Comparison of ENCODE assay signal across 22 cellular contexts in genomic region chr2:219766658-219767057, GRCh38.
"Had no signal": no experiment of that assay in that cellular context is flagged by ENCODE, and none has a peak within 500 bp of the region (broad histone marks: within the 10 kb centered on the region; RNA-seq: fewer than 3 reads in every experiment).

No MANE protein-coding gene starts in this region.

- H3K4me3 ChIP-seq: adrenal gland, breast epithelium, MG63, PC-9, SK-N-MC had no signal

- H3K36me3 Mint-ChIP-seq: activated naive CD8-positive, alpha-beta T cell treated with anti-CD3 and anti-CD28 coated beads, Interleukin-2, amount 10 ng/mL, durations not matched to agents 7 days and 5 days had no signal

- H3K27me3 ChIP-seq: adrenal gland, breast epithelium, MG63 had no signal

- H3K9me3 Mint-ChIP-seq: activated CD4-positive, alpha-beta memory T cell treated with anti-CD3 and anti-CD28 coated beads, Interleukin-2, amount 10 ng/mL, durations not matched to agents 7 days and 5 days; activated T-helper 2 cell treated with anti-CD3 and anti-CD28 coated beads, Interferon-gamma antibody, Interleukin-2, Interleukin-4, amounts not matched to agents 10 μg/mL and 5 μg/mL and 100 μg/mL, durations not matched to agents 14 hours and 24 hours and 36 hours had no signal

- H3K9me3 ChIP-seq: adrenal gland, breast epithelium, MG63 had no signal

- H3K4me3 Mint-ChIP-seq: activated CD4-positive, alpha-beta memory T cell treated with anti-CD3 and anti-CD28 coated beads, Interleukin-2, amount 10 ng/mL, durations not matched to agents 7 days and 5 days; activated CD4-positive, alpha-beta T cell treated with anti-CD3 and anti-CD28 coated beads for 36 hours; activated naive CD8-positive, alpha-beta T cell treated with anti-CD3 and anti-CD28 coated beads, Interleukin-2, amount 10 ng/mL, durations not matched to agents 7 days and 5 days; activated T-cell treated with anti-CD3 and anti-CD28 coated beads, Interleukin-2, amount 50 U/mL, for 72 hours had no signal

- H3K4me1 Mint-ChIP-seq: activated CD4-positive, alpha-beta memory T cell treated with anti-CD3 and anti-CD28 coated beads, Interleukin-2, amount 10 ng/mL, durations not matched to agents 7 days and 5 days; activated CD4-positive, alpha-beta T cell treated with anti-CD3 and anti-CD28 coated beads for 36 hours; activated naive CD8-positive, alpha-beta T cell treated with anti-CD3 and anti-CD28 coated beads, Interleukin-2, amount 10 ng/mL, durations not matched to agents 7 days and 5 days had no signal

- H3K4me2 ChIP-seq: PC-9 had no signal

- H3K4me1 ChIP-seq: adrenal gland, breast epithelium had no signal

- H3K27me3 Mint-ChIP-seq: activated CD4-positive, alpha-beta memory T cell treated with anti-CD3 and anti-CD28 coated beads, Interleukin-2, amount 10 ng/mL, durations not matched to agents 7 days and 5 days; activated naive CD8-positive, alpha-beta T cell treated with anti-CD3 and anti-CD28 coated beads, Interleukin-2, amount 10 ng/mL, durations not matched to agents 7 days and 5 days had no signal

- H3K36me3 ChIP-seq: adrenal gland, breast epithelium, MG63, WERI-Rb-1 had no signal

- H2AFZ ChIP-seq: PC-9 had no signal

- H3K27ac ChIP-seq: adrenal gland, breast epithelium, PC-9, SK-N-MC, WERI-Rb-1 had no signal

- ATAC-seq: activated CD4-positive, alpha-beta T cell treated with anti-CD3 and anti-CD28 coated beads for 36 hours; activated T-cell treated with anti-CD3 and anti-CD28 coated beads, Interleukin-2, amount 50 U/mL, for 72 hours had no signal

- H3K27ac Mint-ChIP-seq: activated CD4-positive, alpha-beta memory T cell treated with anti-CD3 and anti-CD28 coated beads, Interleukin-2, amount 10 ng/mL, durations not matched to agents 7 days and 5 days; activated CD4-positive, alpha-beta T cell treated with anti-CD3 and anti-CD28 coated beads for 36 hours; activated naive CD8-positive, alpha-beta T cell treated with anti-CD3 and anti-CD28 coated beads, Interleukin-2, amount 10 ng/mL, durations not matched to agents 7 days and 5 days; activated T-cell treated with anti-CD3 and anti-CD28 coated beads, Interleukin-2, amount 50 U/mL, for 72 hours; activated T-helper 2 cell treated with anti-CD3 and anti-CD28 coated beads, Interferon-gamma antibody, Interleukin-2, Interleukin-4, amounts not matched to agents 10 μg/mL and 5 μg/mL and 100 μg/mL, durations not matched to agents 14 hours and 24 hours and 36 hours had no signal

- DNase-seq: activated CD4-positive, alpha-beta memory T cell treated with anti-CD3 and anti-CD28 coated beads, Interleukin-2, amount 10 ng/mL, durations not matched to agents 7 days and 5 days; activated CD4-positive, alpha-beta T cell treated with anti-CD3 and anti-CD28 coated beads for 36 hours; activated CD4-positive, alpha-beta T cell treated with anti-CD3 and anti-CD28 coated beads, Interleukin-2, amount 50 U/mL, for 1 hour; activated gamma-delta T cell treated with Interleukin-2 at 50 U/mL for 16 hours; activated naive CD4-positive, alpha-beta T cell treated with anti-CD3 and anti-CD28 coated beads, Interleukin-2, amount 50 U/mL, for 16 hours; activated naive CD8-positive, alpha-beta T cell treated with anti-CD3 and anti-CD28 coated beads, Interleukin-2, amount 10 ng/mL, durations not matched to agents 7 days and 5 days; activated T-cell treated with anti-CD3 and anti-CD28 coated beads, Interleukin-2, amount 50 U/mL, for 72 hours; adrenal gland; anterior cingulate cortex; central memory CD4-positive, alpha-beta T cell; MG63; NCI-H1105; NCI-H1436; NCI-H187; NCI-H2081; NCI-H524; PC-9; T-helper 1 cell; WERI-Rb-1 had no signal
